1 cellular context compared by ENCODE assay signal in genomic region chr6:6600865-6601264, GRCh38.
TF ChIP-seq lines count a peak whose summit lies in the region.

No MANE protein-coding gene starts in this region.

TF ChIP-seq in GM23338, 12 proteins besides CTCF, POLR2A, EP300 and RAD21 (continued from another document):
- TF ChIP-seq EZH2 (IDR thresholded peaks at IDR 0.05; ENCODE audit: low read depth, unreplicated experiment) (no peak), STAT1 (IDR thresholded peaks at IDR 0.05; ENCODE audit: unreplicated experiment) (no peak), ZNF331 (CRISPR knock-in tag; IDR thresholded peaks at IDR 0.05; ENCODE audit: low read depth) (no peak), REST (IDR thresholded peaks at IDR 0.05; ENCODE audit: unreplicated experiment) (no peak), JUNB (IDR thresholded peaks at IDR 0.05; ENCODE audit: unreplicated experiment) (no peak), EZH2phosphoT487 (IDR thresholded peaks at IDR 0.05; ENCODE audit: unreplicated experiment) (no peak), ZNF114 (CRISPR knock-in tag; IDR thresholded peaks at IDR 0.05) (no peak)
